8 cellular contexts compared by ENCODE assay signal in genomic region chr5:93581738-93582414, GRCh38. TPM values are rescaled to one million over a fixed set of nuclear protein-coding genes. Genes with fewer than 3 reads are reported as not detected.
DNase-seq lines count a peak whose midpoint lies in the region; ATAC-seq and TF ChIP-seq lines count a peak whose summit lies in the region.

No MANE protein-coding gene starts in this region.

- H3K27me3 ChIP-seq in right atrium auricular region (no peaks in the 10 kb centered on the region), uterus (peaks cover 0 to 3% of the 10 kb centered on the region in 2 donors)

- ATAC-seq in left ventricle myocardium superior, result no peak
- no peak for ATAC-seq in GM19023 (IDR thresholded peaks at IDR 0.05; ENCODE audit: unreplicated experiment)

- peak overlapping the region; percentile 0 for H3K9ac ChIP-seq in SK-N-MC (ENCODE audit: insufficient read length)

- peak overlapping the region; percentile 73 to 76 for H3K27ac ChIP-seq in right atrium auricular region
- peak overlapping the region; percentile 1; the same call in 1 of the 2 replicates for H3K27ac ChIP-seq in SK-N-MC
- peak overlapping the region; percentile 90 to 92 for H3K27ac ChIP-seq in uterus

- H3K36me3 ChIP-seq in right atrium auricular region (no peaks in the 10 kb centered on the region), SK-N-MC (ENCODE audit: insufficient read depth, low read length) (no peaks in the 10 kb centered on the region), uterus (no peaks in the 10 kb centered on the region)

- H3K9me3 ChIP-seq in right atrium auricular region (no peaks in the 10 kb centered on the region), SK-N-MC (ENCODE audit: low read depth, low read length) (no peaks in the 10 kb centered on the region), uterus (no peaks in the 10 kb centered on the region)

- H3K4me3 ChIP-seq in right atrium auricular region, result peak overlapping the region; percentile 66 to 72
- peak overlapping the region; percentile 99 for H3K4me3 ChIP-seq in SK-N-MC
- peak overlapping the region; percentile 61 to 73 for H3K4me3 ChIP-seq in uterus

- TF ChIP-seq CTCF in right atrium auricular region (IDR thresholded peaks at IDR 0.05), result peak; percentile 9 to 100
- TF ChIP-seq CTCF in uterus (IDR thresholded peaks at IDR 0.05), result peak; percentile 24 to 91 (median 72)

- TF ChIP-seq POLR2A in uterus (IDR thresholded peaks at IDR 0.05), result no peak

- H3K4me1 ChIP-seq in right atrium auricular region, result peaks cover 0 to 30% of the 10 kb centered on the region in 2 donors
- H3K4me1 ChIP-seq in uterus, result no peaks in the 10 kb centered on the region

- no peak for DNase-seq in right atrium auricular region (ENCODE audit: low spot score)
- DNase-seq in left ventricle myocardium superior, result no peak
- DNase-seq in SK-N-MC (ENCODE audit: low read depth, low spot score), result no peak
- peak; percentile 39 for DNase-seq in globus pallidus (ENCODE audit: low spot score)
- DNase-seq in uterus, result peak in 1 of 2 donors; percentile 67
- no peak for DNase-seq in activated T-cell treated with anti-CD3 and anti-CD28 coated beads, Interleukin-2, amount 50 U/mL, for 1 hour
- no peak for DNase-seq in posterior cingulate gyrus

- intact Hi-C loops in left ventricle myocardium superior (cut with micrococcal nuclease), result no loop called here
- intact Hi-C loops in uterus (cut with DNase I; ENCODE audit: low total_unique reads), result no loop called here
- intact Hi-C loops in posterior cingulate gyrus (cut with DNase I), result loop anchor here (2.0 to 10.0 kb wide), 3 partner anchors 219 to 897 kb away; no protein-coding TSS in a partner anchor

RNA-seq across cellular contexts. Expression of gene NR2F1-AS1, which starts 0.9 kb away (rescaled TPM):
- 10 to 100 TPM in 1 of 2 donors, 1 to 10 TPM in 1; 7.1 to 11.0 TPM for total RNA-seq in right atrium auricular region
- total RNA-seq in left ventricle myocardium superior, result 0.57 TPM
- 10 to 100 TPM in 3 of 4 donors, 1 to 10 TPM in 1; 4.4 to 46.1 (median 19.9) TPM for total RNA-seq in uterus

RNA-seq across cellular contexts. Expression of gene NR2F1, which starts 1.1 kb away (rescaled TPM):
- total RNA-seq in right atrium auricular region (10 to 100 TPM; 35.3 to 37.6 TPM), left ventricle myocardium superior (1.9 TPM), uterus (10 to 100 TPM; 26.8 to 55.0 (median 40.6) TPM)

Comparison
In these comparisons a context has a peak if more than half of its experiments do, and no peak if none do; other contexts are left out.
1. H3K27ac ChIP-seq: peak in every context shown above with its lines; median percentile 91 in uterus; 74 in right atrium auricular region; 1 in SK-N-MC.